In genomic region chr22:44302363-44302762, GRCh38 we compare ENCODE assay signal across 12 cellular contexts. TPM values are rescaled to one million over a fixed set of nuclear protein-coding genes. Genes with fewer than 3 reads are reported as not detected.
"Had no signal": no experiment of that assay in that cellular context is flagged by ENCODE, and none has a peak within 500 bp of the region (broad histone marks: within the 10 kb centered on the region; RNA-seq: fewer than 3 reads in every experiment).

No MANE protein-coding gene starts in this region.

RNA-seq across cellular contexts. Expression of gene SHISAL1, which starts 10.4 kb away (rescaled TPM):
- total RNA-seq: activated B cell treated with CpG ODN at 0.5 μM for 24 hours; activated CD4-positive, alpha-beta memory T cell treated with anti-CD3 and anti-CD28 coated beads for 36 hours; activated CD4-positive, alpha-beta memory T cell treated with anti-CD3 and anti-CD28 coated beads, Interleukin-2, amount 10 ng/mL, durations not matched to agents 7 days and 5 days; activated CD4-positive, alpha-beta T cell treated with anti-CD3 and anti-CD28 coated beads for 36 hours; activated CD4-positive, alpha-beta T cell treated with anti-CD3 and anti-CD28 coated beads, Interleukin-2, amount 10 ng/mL, durations not matched to agents 24 days and 14 days; activated CD4-positive, alpha-beta T cell treated with anti-CD3 and anti-CD28 coated beads, Interleukin-2, amount 10 ng/mL, durations not matched to agents 7 days and 5 days; activated CD8-positive, alpha-beta memory T cell treated with anti-CD3 and anti-CD28 coated beads for 36 hours; activated CD8-positive, alpha-beta memory T cell treated with anti-CD3 and anti-CD28 coated beads, Interleukin-2, amount 10 ng/mL, durations not matched to agents 7 days and 5 days; activated CD8-positive, alpha-beta T cell treated with anti-CD3 and anti-CD28 coated beads for 36 hours; activated CD8-positive, alpha-beta T cell treated with anti-CD3 and anti-CD28 coated beads, Interleukin-2, amount 10 ng/mL, durations not matched to agents 7 days and 5 days; T-helper 1 cell treated with Interleukin-12 subunit alpha and Interleukin-12 subunit beta and Interleukin-4 antibody, amounts not matched to agents 30 ng/mL and 1 ng/mL, for 36 hours; T-helper 2 cell treated with Interferon-gamma antibody and Interleukin-4, amounts not matched to agents 100 ng/mL and 5 ng/mL, for 36 hours had no signal
